Comparison of ENCODE assay signal across 8 cellular contexts in genomic region chr5:111984044-111984443, GRCh38.
DNase-seq lines count a peak whose midpoint lies in the region; ATAC-seq and TF ChIP-seq lines count a peak whose summit lies in the region.
"Had no signal": no experiment of that assay in that cellular context is flagged by ENCODE, and none has a peak within 500 bp of the region (broad histone marks: within the 10 kb centered on the region; RNA-seq: fewer than 3 reads in every experiment).

No MANE protein-coding gene starts in this region.

- BruUV-seq in mammary epithelial cell (replicated peaks; lab: Mats Ljungman, UMichigan), result no TSS peak

- dilution Hi-C loops in mammary epithelial cell (cut with HindIII; ENCODE audit: low sequenced_read_pairs), result no loop called here

- no peaks in the 10 kb centered on the region for H3K36me3 ChIP-seq in mammary epithelial cell (ENCODE audit: insufficient read depth, low read length)
- no peaks in the 10 kb centered on the region for H3K36me3 ChIP-seq in skeletal muscle satellite cell (ENCODE audit: insufficient read depth, low read length)

- intact Hi-C loops in mammary epithelial cell (cut with micrococcal nuclease), result no loop called here

- no peak overlapping the region for H3K27ac ChIP-seq in mammary epithelial cell (ENCODE audit: insufficient read depth, low read depth, low read length)
- H3K27ac ChIP-seq in caudate nucleus (ENCODE audit: low read depth, low read length), result no peak overlapping the region
- H3K27ac ChIP-seq: psoas muscle had no signal

- no peaks in the 10 kb centered on the region for H3K79me2 ChIP-seq in mammary epithelial cell (ENCODE audit: insufficient read depth, low read length)

- H3K27me3 ChIP-seq in mammary epithelial cell (ENCODE audit: insufficient read depth, low read length) (no peaks in the 10 kb centered on the region), skeletal muscle satellite cell (ENCODE audit: control insufficient read depth, insufficient read depth, low read length) (no peaks in the 10 kb centered on the region)

- ATAC-seq in GM18907 (IDR thresholded peaks at IDR 0.05; ENCODE audit: unreplicated experiment), result peak; percentile 58
- ATAC-seq in HG03159 (IDR thresholded peaks at IDR 0.05; ENCODE audit: unreplicated experiment), result peak; percentile 57
- no peak for ATAC-seq in left lobe of liver
- ATAC-seq in GM21528 (IDR thresholded peaks at IDR 0.05; ENCODE audit: low FRiP score, unreplicated experiment), result no peak

- WGBS in mammary epithelial cell (ENCODE audit: low coverage, missing lambda C conversion rate), result 42% methylated on average over 2 of the region's 2 CpGs

- H3K9ac ChIP-seq in mammary epithelial cell (ENCODE audit: insufficient read depth, low read length) (no peak overlapping the region), skeletal muscle satellite cell (ENCODE audit: low read depth, low read length) (peak overlapping the region; percentile 29)

- peaks cover 15% of the 10 kb centered on the region for H3K4me1 ChIP-seq in mammary epithelial cell (ENCODE audit: insufficient read depth, low read length)
- H3K4me1 ChIP-seq in skeletal muscle satellite cell (ENCODE audit: control insufficient read depth, insufficient read depth, low read length), result peaks cover 15% of the 10 kb centered on the region
- H3K4me1 ChIP-seq: psoas muscle had no signal

- no peak for TF ChIP-seq CTCF in mammary epithelial cell (conservative IDR thresholded peaks at IDR 0.05 in 1 of 2, IDR thresholded peaks at IDR 0.05 in 1 of 2; ENCODE audit: extremely low read depth in 1 of 2, insufficient read depth in 1 of 2, low read depth in 1 of 2, low read length in 2 of 2)

- peak; percentile 50 for DNase-seq in mammary epithelial cell
- no peak for DNase-seq in left lobe of liver (ENCODE audit: low spot score)
- DNase-seq in caudate nucleus (lab: John Stamatoyannopoulos, UW), result no peak
- DNase-seq: psoas muscle had no signal

- H3K4me3 ChIP-seq in mammary epithelial cell (replicated peaks in 1 of 3; ENCODE audit: insufficient read depth in 1 of 3, low read depth in 2 of 3, low read length in 3 of 3) (no peak overlapping the region), skeletal muscle satellite cell (ENCODE audit: low read length) (no peak overlapping the region)
- H3K4me3 ChIP-seq: psoas muscle had no signal

- no peaks in the 10 kb centered on the region for H4K20me1 ChIP-seq in mammary epithelial cell (ENCODE audit: insufficient read depth, low read length)

- H3K4me2 ChIP-seq in mammary epithelial cell (ENCODE audit: insufficient read depth, low read depth, low read length), result no peak overlapping the region
- H3K4me2 ChIP-seq in skeletal muscle satellite cell (ENCODE audit: low read length), result peak overlapping the region; percentile 43

- CTCF ChIA-PET in mammary epithelial cell (lab: Charles Lee; ENCODE audit: low non-redundant PET), result no interaction called here

- H3K9me3 ChIP-seq in mammary epithelial cell (replicated peaks; ENCODE audit: insufficient read depth, low read length) (no peaks in the 10 kb centered on the region), skeletal muscle satellite cell (replicated peaks; ENCODE audit: low read length) (no peaks in the 10 kb centered on the region)
- H3K9me3 ChIP-seq: psoas muscle had no signal

- H2AFZ ChIP-seq in mammary epithelial cell (ENCODE audit: low read depth, low read length), result no peak overlapping the region

- in situ Hi-C loops in mammary epithelial cell (cut with MboI; ENCODE audit: low sequenced_read_pairs in 2 of 2), result no loop called here

Comparison
In these comparisons a context has a peak if more than half of its experiments do, and no peak if none do; other contexts are left out.
1. ATAC-seq: peak in GM18907 (single experiment) and HG03159 (single experiment); none in left lobe of liver (single experiment) and GM21528 (single experiment).